Comparison of ENCODE assay signal across 10 cellular contexts in genomic region chr6:1015819-1016218, GRCh38.
DNase-seq lines count a peak whose midpoint lies in the region; ATAC-seq, FAIRE-seq and TF ChIP-seq lines count a peak whose summit lies in the region.
"Had no signal": no experiment of that assay in that cellular context is flagged by ENCODE, and none has a peak within 500 bp of the region (broad histone marks: within the 10 kb centered on the region; RNA-seq: fewer than 3 reads in every experiment).

No MANE protein-coding gene starts in this region.

- TF ChIP-seq CTCF in choroid plexus epithelial cell (conservative IDR thresholded peaks at IDR 0.05; ENCODE audit: low read depth, low read length), result peak; percentile 60
- no peak for TF ChIP-seq CTCF in pancreas (IDR thresholded peaks at IDR 0.05)

- no peak overlapping the region for H3K4me3 ChIP-seq in MG63
- no peak overlapping the region for H3K4me3 ChIP-seq in choroid plexus epithelial cell (ENCODE audit: low read depth, low read length)
- H3K4me3 ChIP-seq in pancreas, result no peak overlapping the region
- H3K4me3 ChIP-seq: thoracic aorta had no signal

- H3K27ac ChIP-seq in pancreas, result peak overlapping the region in 3 of 4 donors; percentile 17 to 50 (median 41)
- H3K27ac ChIP-seq: thoracic aorta had no signal

- H3K36me3 ChIP-seq in MG63 (no peaks in the 10 kb centered on the region), pancreas (no peaks in the 10 kb centered on the region)
- H3K36me3 ChIP-seq: thoracic aorta had no signal

- H3K9me3 ChIP-seq in MG63 (no peaks in the 10 kb centered on the region), pancreas (no peaks in the 10 kb centered on the region)
- H3K9me3 ChIP-seq: thoracic aorta had no signal

- peaks cover 8 to 12% (median 12%) of the 10 kb centered on the region in 3 donors for H3K4me1 ChIP-seq in pancreas

- ATAC-seq in pancreas (peak; percentile 56 to 87 (median 80)), GM21576 (IDR thresholded peaks at IDR 0.05; ENCODE audit: unreplicated experiment) (no peak)

- FAIRE-seq in pancreas (lab: Jason Lieb, UNC), result no peak
- FAIRE-seq: small intestine had no signal

- intact Hi-C loops in pancreas (cut with DNase I), result no loop called here

- peak; percentile 20 for DNase-seq in EH (ENCODE audit: low read depth)
- DNase-seq in MG63, result peak; percentile 17
- peak; percentile 45 for DNase-seq in choroid plexus epithelial cell (ENCODE audit: low read depth)
- DNase-seq in pancreas, result peak in 2 of 6 donors; percentile 9 to 33
- DNase-seq in GM19240 (ENCODE audit: insufficient read length, low spot score), result no peak
- DNase-seq in activated gamma-delta T cell treated with Interleukin-2 at 50 U/mL for 16 hours, result no peak
- DNase-seq: effector CD4-positive, alpha-beta T cell had no signal

- no peaks in the 10 kb centered on the region for H3K27me3 ChIP-seq in MG63
- H3K27me3 ChIP-seq in pancreas, result no peaks in the 10 kb centered on the region

Comparison
In these comparisons a context has a peak if more than half of its experiments do, and no peak if none do; other contexts are left out.
1. DNase-seq: peak in EH (single experiment), MG63 (single experiment) and choroid plexus epithelial cell (single experiment); none in GM19240 (single experiment) and activated gamma-delta T cell treated with Interleukin-2 at 50 U/mL for 16 hours (single experiment).